In genomic region chrX:54044126-54044876, GRCh38 we compare ENCODE assay signal across 8 cellular contexts. TPM values are rescaled to one million over a fixed set of nuclear protein-coding genes. Genes with fewer than 3 reads are reported as not detected.
DNase-seq lines count a peak whose midpoint lies in the region; ATAC-seq and TF ChIP-seq lines count a peak whose summit lies in the region.

TSS of gene PHF8 (minus strand) at chrX:54044473. CDS start at chrX:54042728, 1,745 bp downstream.

- peak within 1 kb of the TSS; percentile 84 to 98 (median 95) for H3K27ac ChIP-seq in spleen

- intact Hi-C loops in spleen (cut with DNase I; ENCODE audit: low total_unique reads): loop anchor here (10.0 kb wide), 2 partner anchors 140 to 490 kb away; partner anchors contain the start of genes FAM120C and GNL3L

- peak within 1 kb of the TSS; percentile 52 to 76 (median 56) for H3K4me3 ChIP-seq in spleen

- H3K4me1 ChIP-seq in spleen: peaks cover 0 to 23% (median 9%) of the 10 kb centered on the region in 6 donors

- TF ChIP-seq CTCF in AG09319 (IDR thresholded peaks at IDR 0.05; ENCODE audit: low read depth, low read length): no peak; the same call in 1 of the 2 replicates
- peak in 2 of 11 experiments; percentile 8 to 18 for TF ChIP-seq CTCF in spleen (IDR thresholded peaks at IDR 0.05 in 8 of 11, conservative IDR thresholded peaks at IDR 0.05 in 3 of 11)

- ATAC-seq in HG03432 (IDR thresholded peaks at IDR 0.05; ENCODE audit: unreplicated experiment): peak; percentile 86

- 0 to 55% (median 1%) methylated on average over 38 to 65 of the region's 66 CpGs for WGBS in spleen, 5 donors

- H3K9me3 ChIP-seq in spleen: no peaks in the 10 kb centered on the region

- DNase-seq in AG09319 (ENCODE audit: extremely low read depth, low read depth): peak; percentile 84
- peak; percentile 92 for DNase-seq in NCI-H460 (ENCODE audit: extremely low read depth, low read depth)
- DNase-seq in activated CD4-positive, CD25-positive, alpha-beta regulatory T cell treated with anti-CD3 and anti-CD28 coated beads, Interleukin-2, amount 50 U/mL, for 72 hours: peak; percentile 93
- DNase-seq in cerebellar cortex (ENCODE audit: low spot score): peak; percentile 95
- DNase-seq in iris pigment epithelial cell (ENCODE audit: low read depth): peak; percentile 95
- peak; percentile 98 for DNase-seq in spleen

- no peaks in the 10 kb centered on the region for H3K27me3 ChIP-seq in spleen (replicated peaks in 1 of 7)

- peak; percentile 42 for TF ChIP-seq POLR2A in GM19099 (IDR thresholded peaks at IDR 0.05; ENCODE audit: extremely low read depth, insufficient read length, low read depth)
- no peak for TF ChIP-seq POLR2A in spleen (IDR thresholded peaks at IDR 0.05)

- peaks cover 0 to 27% (median 11%) of the 10 kb centered on the region in 6 donors for H3K36me3 ChIP-seq in spleen

RNA-seq across cellular contexts. Expression of gene PHF8, which starts in this region (rescaled TPM):
- 16.9 and 18.1 TPM in 2 replicates for total RNA-seq in NCI-H460 (2014; rRNA removed; shearing (Covaris generic))
- 16.8 and 20.7 TPM in 2 replicates for polyA plus RNA-seq in NCI-H460 (2014; cell fraction: nucleus; rRNA removed)
- total RNA-seq in spleen: 10 to 100 TPM; 28.5 to 53.5 (median 40.0) TPM
- 10 to 100 TPM in 1 of 3 donors, 1 to 10 TPM in 2; 4.8 to 10.2 (median 5.6) TPM for polyA plus RNA-seq in spleen

Comparison
In these comparisons a context has a peak if more than half of its experiments do, and no peak if none do; other contexts are left out.
1. Peak in every context shown above with its lines: DNase-seq, ATAC-seq, H3K4me3 ChIP-seq and H3K27ac ChIP-seq.